14 cellular contexts compared by ENCODE assay signal in genomic region chr1:21852282-21853129, GRCh38. TPM values are rescaled to one million over a fixed set of nuclear protein-coding genes. Genes with fewer than 3 reads are reported as not detected.
DNase-seq lines count a peak whose midpoint lies in the region; ATAC-seq lines count a peak whose summit lies in the region.
"Had no signal": no experiment of that assay in that cellular context is flagged by ENCODE, and none has a peak within 500 bp of the region (broad histone marks: within the 10 kb centered on the region; RNA-seq: fewer than 3 reads in every experiment).

No MANE protein-coding gene starts in this region.

- H3K36me3 Mint-ChIP-seq in activated naive CD4-positive, alpha-beta T cell treated with anti-CD3 and anti-CD28 coated beads, Interleukin-2, amount 50 U/mL, for 72 hours = no peaks in the 10 kb centered on the region
- no peaks in the 10 kb centered on the region for H3K36me3 Mint-ChIP-seq in stimulated activated memory B cell treated with anti-CD40 and anti-IgM and Interleukin-4, amounts not matched to agents 10 μg/mL and 1 μg/mL and 100 μg/mL, for 72 hours

- peaks cover 9% of the 10 kb centered on the region for H3K4me1 Mint-ChIP-seq in stimulated activated memory B cell treated with anti-CD40 and anti-IgM and Interleukin-4, amounts not matched to agents 10 μg/mL and 1 μg/mL and 100 μg/mL, for 72 hours

- H3K9me3 Mint-ChIP-seq in activated naive CD4-positive, alpha-beta T cell treated with anti-CD3 and anti-CD28 coated beads, Interleukin-2, amount 50 U/mL, for 72 hours = no peaks in the 10 kb centered on the region
- no peaks in the 10 kb centered on the region for H3K9me3 Mint-ChIP-seq in stimulated activated memory B cell treated with anti-CD40 and anti-IgM and Interleukin-4, amounts not matched to agents 10 μg/mL and 1 μg/mL and 100 μg/mL, for 72 hours

- peak overlapping the region; percentile 58 for H3K4me3 Mint-ChIP-seq in stimulated activated memory B cell treated with anti-CD40 and anti-IgM and Interleukin-4, amounts not matched to agents 10 μg/mL and 1 μg/mL and 100 μg/mL, for 72 hours

- ATAC-seq in activated naive CD4-positive, alpha-beta T cell treated with anti-CD3 and anti-CD28 coated beads, Interleukin-2, amount 50 U/mL, for 72 hours = peak; percentile 23 to 34
- ATAC-seq in HG02798 (IDR thresholded peaks at IDR 0.05; ENCODE audit: poor library complexity, unreplicated experiment) (peak; percentile 53), GM18519 (IDR thresholded peaks at IDR 0.05; ENCODE audit: low FRiP score, unreplicated experiment) (no peak), HG02763 (IDR thresholded peaks at IDR 0.05; ENCODE audit: unreplicated experiment) (no peak)
- ATAC-seq in stimulated activated memory B cell treated with anti-CD40 and anti-IgM and Interleukin-4, amounts not matched to agents 10 μg/mL and 1 μg/mL and 100 μg/mL, for 72 hours = peak; percentile 91
- ATAC-seq: psoas muscle had no signal

- no peak for DNase-seq in activated naive CD4-positive, alpha-beta T cell treated with anti-CD3 and anti-CD28 coated beads, Interleukin-2, amount 50 U/mL, for 72 hours (ENCODE audit: low spot score in 2 of 2)
- DNase-seq in activated naive CD4-positive, alpha-beta T cell treated with Interleukin-2 at 50 U/mL for 16 hours = no peak
- DNase-seq in SIG-M5 treated with dmso at 0.1 percent for 504 hours (lab: John Stamatoyannopoulos, UW; ENCODE audit: unreplicated experiment) = peak; percentile 66
- no peak for DNase-seq in HuH-7 (ENCODE audit: low spot score)
- DNase-seq: ACHN; activated T-cell treated with anti-CD3 and anti-CD28 coated beads, Interleukin-2, amount 50 U/mL, for 48 hours; DMS79; NCI-H187 treated with DMSO at 0.1 percent for 48 hours; psoas muscle had no signal

- peak overlapping the region in 1 of 2 donors; percentile 48 for H3K27ac Mint-ChIP-seq in activated naive CD4-positive, alpha-beta T cell treated with anti-CD3 and anti-CD28 coated beads, Interleukin-2, amount 50 U/mL, for 72 hours
- H3K27ac Mint-ChIP-seq in stimulated activated memory B cell treated with anti-CD40 and anti-IgM and Interleukin-4, amounts not matched to agents 10 μg/mL and 1 μg/mL and 100 μg/mL, for 72 hours = peak overlapping the region; percentile 76

- H3K27me3 Mint-ChIP-seq in stimulated activated memory B cell treated with anti-CD40 and anti-IgM and Interleukin-4, amounts not matched to agents 10 μg/mL and 1 μg/mL and 100 μg/mL, for 72 hours = no peaks in the 10 kb centered on the region

RNA-seq across cellular contexts. Expression of gene LDLRAD2, which starts 40.4 kb away (rescaled TPM):
- under 1 TPM in 1 of 2 donors, not detected in 1; 0.08 TPM for total RNA-seq in activated naive CD4-positive, alpha-beta T cell treated with anti-CD3 and anti-CD28 coated beads, Interleukin-2, amount 50 U/mL, for 72 hours
- total RNA-seq: bronchial epithelial cell had no signal

Comparison
In these comparisons a context has a peak if more than half of its experiments do, and no peak if none do; other contexts are left out.
1. ATAC-seq: peak in activated naive CD4-positive, alpha-beta T cell treated with anti-CD3 and anti-CD28 coated beads, Interleukin-2, amount 50 U/mL, for 72 hours (2 of 2), HG02798 (single experiment) and stimulated activated memory B cell treated with anti-CD40 and anti-IgM and Interleukin-4, amounts not matched to agents 10 μg/mL and 1 μg/mL and 100 μg/mL, for 72 hours (single experiment); none in GM18519 (single experiment) and HG02763 (single experiment).